Comparison of ENCODE assay signal across 7 cellular contexts in the genomic region with DNA sequence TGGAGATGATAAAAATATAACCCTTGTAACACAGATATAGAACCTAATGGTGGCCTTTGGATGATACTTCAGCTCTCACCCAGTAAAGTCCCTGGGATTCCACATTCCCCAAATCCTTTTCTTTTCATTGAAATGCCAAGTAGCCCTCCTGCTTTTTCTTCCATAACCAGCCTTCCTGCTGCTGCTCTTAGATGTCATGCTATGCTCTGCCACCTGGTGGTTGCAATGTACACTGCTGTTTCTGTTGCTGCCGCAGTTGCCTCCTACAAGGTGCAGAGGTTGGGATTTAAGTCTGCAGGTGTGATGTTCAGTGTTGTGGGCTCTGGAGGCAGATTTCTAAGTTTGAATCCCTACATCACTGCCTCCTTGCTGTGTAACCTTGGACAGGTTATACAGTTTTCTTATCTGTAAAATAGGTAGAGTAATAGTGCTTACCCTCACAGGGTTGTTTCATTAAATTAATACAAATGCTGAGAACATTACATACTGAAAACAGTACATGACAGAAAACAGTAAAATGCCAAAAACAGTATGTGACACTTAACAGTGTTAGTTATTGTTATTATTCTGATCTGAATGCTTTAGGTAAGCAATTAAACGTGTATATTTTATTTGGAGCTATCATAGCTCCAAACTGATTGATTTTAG.
DNase-seq lines count a peak whose midpoint lies in the region; ATAC-seq and TF ChIP-seq lines count a peak whose summit lies in the region.

No MANE protein-coding gene starts in this region.

- H3K4me3 ChIP-seq in kidney epithelial cell (ENCODE audit: low read depth, low read length): no peak overlapping the region

- no peaks in the 10 kb centered on the region for H3K27me3 ChIP-seq in kidney epithelial cell (ENCODE audit: control insufficient read depth, insufficient read depth, low read length)

- DNase-seq in GM13976 (ENCODE audit: low spot score): peak; percentile 57
- peak; percentile 62 for DNase-seq in NCI-H2227 treated with DMSO at 0.1 percent for 48 hours (lab: John Stamatoyannopoulos, UW)
- peak; percentile 35 to 50 (median 43) for DNase-seq in activated CD4-positive, CD25-positive, alpha-beta regulatory T cell (lab: John Stamatoyannopoulos, UW)
- peak; percentile 60 for DNase-seq in central memory CD4-positive, alpha-beta T cell
- DNase-seq in kidney epithelial cell (ENCODE audit: low read depth): peak; percentile 62
- peak; percentile 58 for DNase-seq in stimulated activated CD4-positive, alpha-beta T cell treated with anti-CD3 and anti-CD28 coated beads, Interleukin-2, amount 100 ng/mL, for 4 hours (ENCODE audit: low read depth)

- H3K36me3 ChIP-seq in kidney epithelial cell (ENCODE audit: control insufficient read depth, insufficient read depth, low read length): no peaks in the 10 kb centered on the region

- peak; percentile 65 for ATAC-seq in HG03103 (IDR thresholded peaks at IDR 0.05; ENCODE audit: low read depth, unreplicated experiment)

- peak; percentile 88 for TF ChIP-seq CTCF in GM13976 (IDR thresholded peaks at IDR 0.05; ENCODE audit: borderline replicate concordance, control extremely low read depth, extremely low read depth, insufficient read depth, missing control alignments)
- peak; percentile 93 for TF ChIP-seq CTCF in kidney epithelial cell (IDR thresholded peaks at IDR 0.05; ENCODE audit: insufficient read depth, low read length, poor library complexity, severe bottlenecking)

- in situ Hi-C loops in GM13976 (cut with MboI; ENCODE audit: low sequenced_read_pairs, unreplicated experiment): loop anchor here (5.0 kb wide), 1 partner anchor 181 kb away; the partner anchor contains the start of gene KIF14
